Comparison of ENCODE assay signal across 11 cellular contexts in genomic region chr3:159853506-159853864, GRCh38. TPM values are rescaled to one million over a fixed set of nuclear protein-coding genes. Genes with fewer than 3 reads are reported as not detected.
DNase-seq lines count a peak whose midpoint lies in the region; ATAC-seq, FAIRE-seq and TF ChIP-seq lines count a peak whose summit lies in the region.
"Had no signal": no experiment of that assay in that cellular context is flagged by ENCODE, and none has a peak within 500 bp of the region (broad histone marks: within the 10 kb centered on the region; RNA-seq: fewer than 3 reads in every experiment).

No MANE protein-coding gene starts in this region.

- H3K27me3 ChIP-seq in HCT116 (ENCODE audit: insufficient read depth, low read length) = no peaks in the 10 kb centered on the region
- H3K27me3 ChIP-seq in GM12878 (replicated peaks in 1 of 2; ENCODE audit: control insufficient read depth in 2 of 2, insufficient read depth in 2 of 2, low read length in 1 of 2) = no peaks in the 10 kb centered on the region
- H3K27me3 ChIP-seq in layer of hippocampus (ENCODE audit: control insufficient read depth, insufficient read depth, low read length) = no peaks in the 10 kb centered on the region
- no peaks in the 10 kb centered on the region for H3K27me3 ChIP-seq in smooth muscle cell (ENCODE audit: low read depth)

- no peak for ATAC-seq in HCT116
- ATAC-seq in GM12878 = no peak
- ATAC-seq in HG03097 (IDR thresholded peaks at IDR 0.05; ENCODE audit: low FRiP score, unreplicated experiment) = no peak
- ATAC-seq: T-cell had no signal

- BruUV-seq in HCT116 (replicated peaks; lab: Mats Ljungman, UMichigan) (no TSS peak), GM12878 (replicated peaks; lab: Mats Ljungman, UMichigan) (no TSS peak)

- no peak for TF ChIP-seq EP300 in GM12878 (IDR thresholded peaks at IDR 0.05; ENCODE audit: borderline replicate concordance in 1 of 2, control insufficient read depth in 1 of 2, low read depth in 2 of 2, low read length in 2 of 2)

- TF ChIP-seq RAD21 in HCT116 (IDR thresholded peaks at IDR 0.05; ENCODE audit: low read depth) (no peak), GM12878 (IDR thresholded peaks at IDR 0.05; ENCODE audit: insufficient read depth, low read depth, low read length) (no peak)

- H2AFZ ChIP-seq in HCT116 (ENCODE audit: low read depth, low read length, poor library complexity, severe bottlenecking) (no peak overlapping the region), GM12878 (ENCODE audit: control insufficient read depth, low read depth, low read length) (no peak overlapping the region), smooth muscle cell (ENCODE audit: low read depth) (no peak overlapping the region)

- H3K4me2 ChIP-seq in HCT116 (ENCODE audit: low read length) (peak overlapping the region; percentile 63), GM12878 (ENCODE audit: control insufficient read depth, insufficient read depth) (peak overlapping the region; percentile 74; the same call in 1 of the 2 replicates), smooth muscle cell (peak overlapping the region; percentile 80)

- RAD21 ChIA-PET in HCT116 (lab: Charles Lee; ENCODE audit: low non-redundant PET in 1 of 2, low total read pairs in 2 of 2, uncharacterized antibody in 2 of 2, unreplicated experiment in 2 of 2) = no interaction called here
- RAD21 ChIA-PET in GM12878 (lab: Charles Lee; ENCODE audit: unreplicated experiment) = interaction anchor here (1.1 kb wide), 1 partner anchor 31 kb away, joined by 3 read pairs; no protein-coding TSS in a partner anchor

- TF ChIP-seq CTCF in HCT116 (IDR thresholded peaks at IDR 0.05 in 2 of 3, conservative IDR thresholded peaks at IDR 0.05 in 1 of 3; ENCODE audit: borderline replicate concordance in 1 of 3, insufficient read depth in 1 of 3, low read depth in 2 of 3, low read length in 2 of 3) = no peak
- no peak for TF ChIP-seq CTCF in GM12878 (IDR thresholded peaks at IDR 0.05 in 2 of 3, conservative IDR thresholded peaks at IDR 0.05 in 1 of 3; ENCODE audit: control insufficient read depth in 2 of 3, extremely low read depth in 1 of 3, insufficient read depth in 1 of 3, low read depth in 3 of 3, low read length in 3 of 3)
- no peak for TF ChIP-seq CTCF in smooth muscle cell (IDR thresholded peaks at IDR 0.05; ENCODE audit: borderline replicate concordance, insufficient read depth, poor library complexity, severe bottlenecking)

- DNase-seq in HCT116 (ENCODE audit: low read depth, low spot score) (no peak), GM12878 (ENCODE audit: low read depth, low spot score) (no peak), smooth muscle cell (lab: John Stamatoyannopoulos, UW; ENCODE audit: unreplicated experiment) (no peak), NOMO-1 treated with dmso at 0.1 percent for 144 hours (lab: John Stamatoyannopoulos, UW; ENCODE audit: unreplicated experiment) (no peak), NCI-H128 (lab: John Stamatoyannopoulos, UW; ENCODE audit: unreplicated experiment) (no peak)
- no peak for DNase-seq in stimulated activated naive CD4-positive, alpha-beta T cell (lab: John Stamatoyannopoulos, UW)
- DNase-seq: activated CD4-positive, alpha-beta T cell treated with anti-CD3 and anti-CD28 coated beads, Interleukin-2, amount 10 ng/mL, durations not matched to agents 24 days and 14 days; T-cell had no signal

- POLR2A ChIA-PET in HCT116 (lab: Charles Lee) = interaction anchor here (1.4 kb wide), 1 partner anchor 11 kb away, joined by 3 read pairs; no protein-coding TSS in a partner anchor
- POLR2A ChIA-PET in GM12878 (lab: Charles Lee) = no interaction called here

- H3K4me1 ChIP-seq in HCT116 (ENCODE audit: control insufficient read depth in 1 of 2, insufficient read depth in 2 of 2, low read length in 2 of 2) (peaks cover 21 to 41% of the 10 kb centered on the region in 2 experiments), GM12878 (ENCODE audit: control insufficient read depth, insufficient read depth, low read length) (peaks cover 13% of the 10 kb centered on the region), smooth muscle cell (ENCODE audit: low read depth) (peaks cover 41% of the 10 kb centered on the region)

- no peaks in the 10 kb centered on the region for H3K36me3 ChIP-seq in HCT116 (ENCODE audit: control insufficient read depth in 1 of 2, insufficient read depth in 2 of 2, low read length in 2 of 2)
- H3K36me3 ChIP-seq in GM12878 (ENCODE audit: control insufficient read depth in 2 of 2, insufficient read depth in 2 of 2, low read length in 1 of 2) = no peaks in the 10 kb centered on the region
- H3K36me3 ChIP-seq in smooth muscle cell (ENCODE audit: low read depth) = no peaks in the 10 kb centered on the region

- H3K9me2 ChIP-seq in HCT116 (ENCODE audit: insufficient read depth) = no peaks in the 10 kb centered on the region

- peaks cover 24% of the 10 kb centered on the region for H3F3A ChIP-seq in smooth muscle cell (ENCODE audit: low read depth)

- FAIRE-seq in GM12878 (lab: Jason Lieb, UNC) = no peak

- H4K20me1 ChIP-seq in HCT116 (ENCODE audit: insufficient read depth) = no peaks in the 10 kb centered on the region
- H4K20me1 ChIP-seq in GM12878 (ENCODE audit: control insufficient read depth, insufficient read depth) = no peaks in the 10 kb centered on the region
- H4K20me1 ChIP-seq in smooth muscle cell (ENCODE audit: low read depth) = peaks cover 13% of the 10 kb centered on the region

- in situ Hi-C loops in GM12878 (cut with MboI) = no loop called here

- CTCF ChIA-PET in HCT116 (lab: Charles Lee) (interaction anchor here (1.9 to 2.5 kb wide), 3 partner anchors 19 to 153 kb away, joined by 6 to 9 read pairs (median 8); no protein-coding TSS in a partner anchor), GM12878 (lab: Yijun Ruan, JAX) (interaction anchor here (0.7 to 1.6 kb wide), 5 partner anchors 24 to 153 kb away, joined by 3 to 8 read pairs (median 5); no protein-coding TSS in a partner anchor)

- H3K9me3 ChIP-seq in HCT116 (ENCODE audit: control insufficient read depth in 1 of 2, insufficient read depth in 1 of 2, low read depth in 1 of 2, low read length in 2 of 2) = no peaks in the 10 kb centered on the region
- no peaks in the 10 kb centered on the region; the same call in 2 of the 3 replicates for H3K9me3 ChIP-seq in GM12878 (replicated peaks; ENCODE audit: control insufficient read depth, insufficient read depth, low read length)
- H3K9me3 ChIP-seq in smooth muscle cell (replicated peaks; ENCODE audit: low read depth) = no peaks in the 10 kb centered on the region

- TF ChIP-seq POLR2A in HCT116 (IDR thresholded peaks at IDR 0.05; ENCODE audit: borderline replicate concordance, extremely low read depth, insufficient read depth, insufficient read length) (no peak), GM12878 (IDR thresholded peaks at IDR 0.05; ENCODE audit: low read depth, low read length) (no peak)

- H3K4me3 ChIP-seq in HCT116 (replicated peaks in 1 of 2; ENCODE audit: low read depth in 1 of 2, low read length in 2 of 2) (no peak overlapping the region), GM12878 (no peak overlapping the region), smooth muscle cell (no peak overlapping the region)

- H3K27ac ChIP-seq in HCT116 (ENCODE audit: low read depth, low read length) = no peak overlapping the region
- no peak overlapping the region for H3K27ac ChIP-seq in GM12878 (ENCODE audit: control insufficient read depth, insufficient read depth)
- peak overlapping the region; percentile 54 for H3K27ac ChIP-seq in layer of hippocampus (ENCODE audit: low read depth, low read length)
- H3K27ac ChIP-seq in smooth muscle cell (ENCODE audit: low read depth) = peak overlapping the region; percentile 75
- H3K27ac ChIP-seq: C4-2B had no signal

- H3K79me2 ChIP-seq in HCT116 (ENCODE audit: insufficient read depth, low read length) (no peaks in the 10 kb centered on the region), GM12878 (ENCODE audit: control insufficient read depth, insufficient read depth, low read length) (no peaks in the 10 kb centered on the region), smooth muscle cell (ENCODE audit: low read depth) (peaks cover 59% of the 10 kb centered on the region)

- SMC1A ChIA-PET in GM12878 (lab: Charles Lee; ENCODE audit: uncharacterized antibody, unreplicated experiment) = interaction anchor here (0.9 to 2.1 kb wide), 2 partner anchors 10 to 22 kb away, joined by 3 to 6 read pairs; no protein-coding TSS in a partner anchor

- intact Hi-C loops in HCT116 (cut with micrococcal nuclease) = no loop called here
- intact Hi-C loops in GM12878 (cut with micrococcal nuclease; ENCODE audit: unreplicated experiment) = no loop called here

- no peak overlapping the region for H3K9ac ChIP-seq in HCT116 (ENCODE audit: low read length)
- H3K9ac ChIP-seq in GM12878 (ENCODE audit: control insufficient read depth, insufficient read depth, low read length) = no peak overlapping the region
- peak overlapping the region; percentile 54 for H3K9ac ChIP-seq in smooth muscle cell (ENCODE audit: low read depth)

TF ChIP-seq in HCT116, 20 proteins besides CTCF, POLR2A, EP300 and RAD21 (continues in another document):
- no peak for TF ChIP-seq FOSL1 (IDR thresholded peaks at IDR 0.05; ENCODE audit: low read depth)
- no peak for TF ChIP-seq SP1 (IDR thresholded peaks at IDR 0.05; ENCODE audit: low read depth)
- TF ChIP-seq ZFX (IDR thresholded peaks at IDR 0.05) = no peak

RNA-seq across cellular contexts. Expression of gene SCHIP1, which starts 13.8 kb away (rescaled TPM):
- total RNA-seq in HCT116 (2021; ENCODE audit: unreplicated experiment) (0.34 TPM), GM12878 (2014; rRNA removed) (0.98 and 1.4 TPM in 2 replicates), GM12878 (2014; rRNA removed; fragmentation: Illumina TruSeq; extraction: Trizol) (1.4 and 1.6 TPM in 2 replicates), GM12878 (2021) (0.27 and 1.5 TPM in 2 replicates), smooth muscle cell (2.4 and 12.4 TPM in 2 replicates)
- polyA plus RNA-seq in HCT116 (2012) = 0.52 and 1.2 TPM in 2 replicates
- total RNA-seq in GM12878 (2013; cell fraction: nucleolus; rRNA removed) = 0.17 TPM in 1 of 2 replicates, not detected in the other
- polyA plus RNA-seq in GM12878 (2011; ENCODE audit: low read depth) = not detected
- polyA plus RNA-seq in GM12878 (2011; rRNA removed) (0.10 TPM in 1 of 2 replicates, not detected in the other), GM12878 (2014; fragmentation: Illumina TruSeq; extraction: Trizol) (1.7 and 2.8 TPM in 2 replicates), GM12878 (2014; fragmentation: Nextera tagmentation; extraction: Ambion mirVana) (1 to 10 TPM; 1.2 to 2.8 TPM), GM12878 (2014; rRNA removed) (1.1 and 1.2 TPM in 2 replicates), GM12878 (2016; fragmentation: Nextera tagmentation; extraction: Ambion mirVana) (1 to 10 TPM in 1 of 2 experiments, under 1 TPM in 1; 0.84 to 2.1 TPM), smooth muscle cell (3.5 and 5.1 TPM in 2 replicates)
- polyA plus RNA-seq in GM12878 (2011; cell fraction: cytosol; rRNA removed) = 0.05 and 0.07 TPM in 2 replicates
- 0.10 and 0.39 TPM in 2 replicates for polyA plus RNA-seq in GM12878 (2011; cell fraction: nucleus; rRNA removed)
- polyA plus RNA-seq in GM12878 (2012) = 0.25 TPM in 1 of 2 replicates, not detected in the other
- 0.05 and 0.07 TPM in 2 replicates for polyA minus RNA-seq in GM12878 (2011; rRNA and poly(A)+ RNA removed)
- polyA minus RNA-seq in GM12878 (2011; cell fraction: cytosol; rRNA and poly(A)+ RNA removed) = not detected in 2 replicates
- 0.36 TPM in 1 of 2 replicates, not detected in the other for polyA minus RNA-seq in GM12878 (2011; cell fraction: nucleus; rRNA and poly(A)+ RNA removed)
- total RNA-seq: activated CD4-positive, alpha-beta T cell treated with anti-CD3 and anti-CD28 coated beads, Interleukin-2, amount 10 ng/mL, durations not matched to agents 24 days and 14 days had no signal

Comparison
In these comparisons a context has a peak if more than half of its experiments do, and no peak if none do; other contexts are left out.
1. H3K27ac ChIP-seq: peak in layer of hippocampus (single experiment) and smooth muscle cell (single experiment); none in HCT116 (single experiment) and GM12878 (single experiment).
2. Peak in every context shown above with its lines, with median percentiles within 50 percentile points of each other: H3K4me2 ChIP-seq.